Comparison of ENCODE assay signal across 33 cellular contexts in genomic region chr5:79224275-79224984, GRCh38.
"Had no signal": no experiment of that assay in that cellular context is flagged by ENCODE, and none has a peak within 500 bp of the region (broad histone marks: within the 10 kb centered on the region; RNA-seq: fewer than 3 reads in every experiment).

No MANE protein-coding gene starts in this region.

- H3K4me1 ChIP-seq: esophagus squamous epithelium, heart left ventricle had no signal

- H3K27me3 Mint-ChIP-seq: activated CD4-positive, alpha-beta memory T cell treated with anti-CD3 and anti-CD28 coated beads for 36 hours; activated CD4-positive, alpha-beta T cell treated with anti-CD3 and anti-CD28 coated beads for 36 hours; activated CD4-positive, alpha-beta T cell treated with anti-CD3 and anti-CD28 coated beads, Interleukin-2, amount 10 ng/mL, durations not matched to agents 24 days and 14 days; activated CD8-positive, alpha-beta memory T cell treated with anti-CD3 and anti-CD28 coated beads, Interleukin-2, amount 10 ng/mL, durations not matched to agents 7 days and 5 days; activated naive CD8-positive, alpha-beta T cell; activated T-cell treated with anti-CD3 and anti-CD28 coated beads, Interleukin-2, amount 50 U/mL, for 24 hours; activated T-helper 17 cell treated with anti-CD3 and anti-CD28 coated beads, Interleukin-2, amount 50 U/mL, for 72 hours; central memory CD8-positive, alpha-beta T cell; effector memory CD8-positive, alpha-beta T cell; T-helper 17 cell had no signal

- FAIRE-seq: astrocyte, bronchial epithelial cell, frontal cortex had no signal

- H3K27ac Mint-ChIP-seq: activated CD4-positive, alpha-beta T cell treated with anti-CD3 and anti-CD28 coated beads for 36 hours; activated CD4-positive, alpha-beta T cell treated with anti-CD3 and anti-CD28 coated beads, Interleukin-2, amount 10 ng/mL, durations not matched to agents 24 days and 14 days; activated CD8-positive, alpha-beta memory T cell treated with anti-CD3 and anti-CD28 coated beads, Interleukin-2, amount 10 ng/mL, durations not matched to agents 7 days and 5 days; activated CD8-positive, alpha-beta T cell treated with anti-CD3 and anti-CD28 coated beads, Interleukin-2, amount 10 ng/mL, durations not matched to agents 7 days and 5 days; activated naive CD8-positive, alpha-beta T cell; activated T-cell treated with anti-CD3 and anti-CD28 coated beads, Interleukin-2, amount 50 U/mL, for 24 hours; T-helper 2 cell treated with Interferon-gamma antibody and Interleukin-4, amounts not matched to agents 5 μg/mL and 100 μg/mL, for 36 hours had no signal

- H3K4me3 Mint-ChIP-seq: activated CD4-positive, alpha-beta memory T cell treated with anti-CD3 and anti-CD28 coated beads for 36 hours; activated CD4-positive, alpha-beta T cell treated with anti-CD3 and anti-CD28 coated beads for 36 hours; activated CD4-positive, alpha-beta T cell treated with anti-CD3 and anti-CD28 coated beads, Interleukin-2, amount 10 ng/mL, durations not matched to agents 24 days and 14 days; activated CD8-positive, alpha-beta memory T cell treated with anti-CD3 and anti-CD28 coated beads, Interleukin-2, amount 10 ng/mL, durations not matched to agents 7 days and 5 days; activated CD8-positive, alpha-beta T cell treated with anti-CD3 and anti-CD28 coated beads, Interleukin-2, amount 10 ng/mL, durations not matched to agents 7 days and 5 days; activated naive CD8-positive, alpha-beta T cell; activated T-cell treated with anti-CD3 and anti-CD28 coated beads, Interleukin-2, amount 50 U/mL, for 24 hours; activated T-helper 17 cell treated with anti-CD3 and anti-CD28 coated beads, Interleukin-2, amount 50 U/mL, for 72 hours; central memory CD8-positive, alpha-beta T cell; effector memory CD8-positive, alpha-beta T cell; T-helper 17 cell; T-helper 2 cell treated with Interferon-gamma antibody and Interleukin-4, amounts not matched to agents 5 μg/mL and 100 μg/mL, for 36 hours had no signal

- H3K36me3 ChIP-seq: brain microvascular endothelial cell, esophagus squamous epithelium, heart left ventricle had no signal

- DNase-seq: activated CD4-positive, alpha-beta T cell treated with anti-CD3 and anti-CD28 coated beads for 36 hours; activated CD4-positive, alpha-beta T cell treated with anti-CD3 and anti-CD28 coated beads, Interleukin-2, amount 10 ng/mL, durations not matched to agents 24 days and 14 days; activated CD4-positive, CD25-positive, alpha-beta regulatory T cell; activated CD4-positive, CD25-positive, alpha-beta regulatory T cell treated with anti-CD3 and anti-CD28 coated beads, Interleukin-2, amount 50 U/mL, for 72 hours; activated CD8-positive, alpha-beta memory T cell treated with anti-CD3 and anti-CD28 coated beads, Interleukin-2, amount 10 ng/mL, durations not matched to agents 7 days and 5 days; activated CD8-positive, alpha-beta memory T cell treated with anti-CD3 and anti-CD28 coated beads, Interleukin-2, amount 50 U/mL, for 48 hours; activated CD8-positive, alpha-beta T cell treated with anti-CD3 and anti-CD28 coated beads, Interleukin-2, amount 10 ng/mL, durations not matched to agents 7 days and 5 days; activated effector memory CD4-positive, alpha-beta T cell treated with Interleukin-2 at 50 U/mL for 16 hours; activated gamma-delta T cell treated with Interleukin-2 at 50 U/mL for 16 hours; activated naive CD4-positive, alpha-beta T cell treated with anti-CD3 and anti-CD28 coated beads, Interleukin-2, amount 50 U/mL, for 16 hours; activated naive CD4-positive, alpha-beta T cell treated with Interleukin-2 at 50 U/mL for 16 hours; activated T-cell treated with anti-CD3 and anti-CD28 coated beads for 4 hours; activated T-cell treated with anti-CD3 and anti-CD28 coated beads, Interleukin-2, amount 50 U/mL, for 24 hours; amniotic stem cell; brain microvascular endothelial cell; cortex of kidney; dermis blood vessel endothelial cell; effector CD4-positive, alpha-beta T cell; effector memory CD8-positive, alpha-beta T cell; erythroblast; esophagus squamous epithelium; glutamatergic neuron; heart left ventricle; T-helper 17 cell; T1000 had no signal

- H3K4me3 ChIP-seq: esophagus squamous epithelium, heart left ventricle had no signal

- ATAC-seq: activated CD8-positive, alpha-beta memory T cell treated with anti-CD3 and anti-CD28 coated beads, Interleukin-2, amount 10 ng/mL, durations not matched to agents 7 days and 5 days; activated CD8-positive, alpha-beta T cell treated with anti-CD3 and anti-CD28 coated beads, Interleukin-2, amount 10 ng/mL, durations not matched to agents 7 days and 5 days; effector memory CD8-positive, alpha-beta T cell; heart left ventricle; T-helper 17 cell had no signal

- H3K27me3 ChIP-seq: brain microvascular endothelial cell, esophagus squamous epithelium, heart left ventricle had no signal

- H3K27ac ChIP-seq: brain microvascular endothelial cell, esophagus squamous epithelium, heart left ventricle had no signal

- H3K9me3 Mint-ChIP-seq: activated CD4-positive, alpha-beta memory T cell treated with anti-CD3 and anti-CD28 coated beads for 36 hours; activated CD4-positive, alpha-beta T cell treated with anti-CD3 and anti-CD28 coated beads, Interleukin-2, amount 10 ng/mL, durations not matched to agents 24 days and 14 days; activated T-cell treated with anti-CD3 and anti-CD28 coated beads, Interleukin-2, amount 50 U/mL, for 24 hours; activated T-helper 17 cell treated with anti-CD3 and anti-CD28 coated beads, Interleukin-2, amount 50 U/mL, for 72 hours; central memory CD8-positive, alpha-beta T cell; effector memory CD8-positive, alpha-beta T cell; T-helper 2 cell treated with Interferon-gamma antibody and Interleukin-4, amounts not matched to agents 5 μg/mL and 100 μg/mL, for 36 hours had no signal

- H3K9me3 ChIP-seq: esophagus squamous epithelium, heart left ventricle had no signal

- H3K36me3 Mint-ChIP-seq: activated naive CD8-positive, alpha-beta T cell had no signal
